Comparison of ENCODE assay signal across 10 cellular contexts in the genomic region with DNA sequence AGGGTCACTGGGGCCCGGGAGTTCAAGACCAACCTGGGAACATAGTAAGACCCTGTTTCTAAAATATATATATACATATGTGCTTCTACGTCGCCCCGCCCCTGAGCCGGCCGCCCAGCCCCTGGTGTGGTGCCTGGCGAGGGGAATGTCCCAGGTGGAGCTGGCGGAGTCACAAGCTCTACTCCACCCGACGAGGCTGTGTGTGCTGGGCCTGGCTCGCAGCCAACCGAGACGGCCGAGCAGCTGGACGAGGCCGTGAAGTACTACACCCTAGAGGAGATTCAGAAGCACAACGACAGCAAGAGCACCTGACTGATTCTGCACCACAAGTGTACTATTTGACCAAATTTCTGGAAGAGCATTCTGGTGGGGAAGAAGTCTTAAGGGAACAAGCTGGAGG. TPM values are rescaled to one million over a fixed set of nuclear protein-coding genes. Genes with fewer than 3 reads are reported as not detected.
DNase-seq lines count a peak whose midpoint lies in the region; ATAC-seq and TF ChIP-seq lines count a peak whose summit lies in the region.
"Had no signal": no experiment of that assay in that cellular context is flagged by ENCODE, and none has a peak within 500 bp of the region (broad histone marks: within the 10 kb centered on the region; RNA-seq: fewer than 3 reads in every experiment).

No MANE protein-coding gene starts in this region.

- peak; percentile 22 for TF ChIP-seq CTCF in colonic mucosa (IDR thresholded peaks at IDR 0.05)

- no peak overlapping the region for H3K27ac ChIP-seq in GM23248
- H3K27ac ChIP-seq in colonic mucosa = no peak overlapping the region

- H3K4me3 ChIP-seq in GM23248 (no peak overlapping the region), colonic mucosa (no peak overlapping the region)

- intact Hi-C loops in colonic mucosa (cut with DNase I) = no loop called here

- H3K27me3 ChIP-seq in GM23248 (replicated peaks; ENCODE audit: insufficient read depth) = no peaks in the 10 kb centered on the region
- H3K27me3 ChIP-seq in colonic mucosa = no peaks in the 10 kb centered on the region

- H3K9ac ChIP-seq in GM23248 (no peak overlapping the region), colonic mucosa (ENCODE audit: low read depth in 2 of 2, low read length in 2 of 2) (peak overlapping the region in 1 of 2 donors; percentile 14)

- no peaks in the 10 kb centered on the region for H4K20me1 ChIP-seq in GM23248 (ENCODE audit: insufficient read depth)

- in situ Hi-C loops in GM23248 (cut with MboI) = loop anchor here (10.0 kb wide), 1 partner anchor 183 kb away; no protein-coding TSS in a partner anchor

- H3K9me3 ChIP-seq in GM23248 (ENCODE audit: low read depth) (no peaks in the 10 kb centered on the region), colonic mucosa (no peaks in the 10 kb centered on the region)
- H3K9me3 ChIP-seq: Caco-2 had no signal

- DNase-seq in GM23248 (peak; percentile 38), NCI-H345 treated with DMSO at 0.1 percent for 48 hours (lab: John Stamatoyannopoulos, UW; ENCODE audit: unreplicated experiment) (peak; percentile 61), colonic mucosa (peak; percentile 86), mucosa of gallbladder (ENCODE audit: low spot score) (peak; percentile 85), HPDE6-E6E7 (ENCODE audit: extremely low spot score) (no peak), NCI-H226 (no peak), NCI-H128 (lab: John Stamatoyannopoulos, UW; ENCODE audit: unreplicated experiment) (no peak)
- DNase-seq: Caco-2, T-helper 9 cell had no signal

- H2AFZ ChIP-seq in GM23248 = no peak overlapping the region

- H3K9me2 ChIP-seq in GM23248 (ENCODE audit: insufficient read depth) = no peaks in the 10 kb centered on the region

- H3K4me1 ChIP-seq in GM23248 (ENCODE audit: insufficient read depth) (no peaks in the 10 kb centered on the region), colonic mucosa (no peaks in the 10 kb centered on the region)
- H3K4me1 ChIP-seq: Caco-2 had no signal

- H3F3A ChIP-seq in GM23248 (ENCODE audit: insufficient read depth) = peaks cover 2% of the 10 kb centered on the region; the same call in 1 of the 2 replicates

- no peaks in the 10 kb centered on the region for H3K79me2 ChIP-seq in GM23248 (ENCODE audit: insufficient read depth)

- H3K4me2 ChIP-seq in GM23248 (ENCODE audit: unreplicated experiment) = no peak overlapping the region

- no peak for ATAC-seq in HG03280 (IDR thresholded peaks at IDR 0.05; ENCODE audit: unreplicated experiment)

- H3K36me3 ChIP-seq in GM23248 (ENCODE audit: low read depth) (no peaks in the 10 kb centered on the region), colonic mucosa (no peaks in the 10 kb centered on the region)

- WGBS in GM23248 (ENCODE audit: low coverage in 1 of 2, low lambda C conversion rate in 2 of 2, missing lambda C conversion rate in 2 of 2), 2 experiments = 16 to 37% methylated on average over 11 to 17 of the region's 17 CpGs

RNA-seq across cellular contexts. Expression of a gene that starts 22.1 kb away (rescaled TPM):
- total RNA-seq in GM23248 (2014; rRNA removed; shearing (Covaris generic)) = 33.3 and 35.0 TPM in 2 replicates
- 18.7 and 19.4 TPM in 2 replicates for polyA plus RNA-seq in GM23248 (2016; fragmentation: Nextera tagmentation; extraction: Ambion mirVana)
- 100 to 1,000 TPM; 118 to 134 TPM for total RNA-seq in colonic mucosa
- total RNA-seq in mucosa of gallbladder = 187 TPM

RNA-seq across cellular contexts. Expression of a gene that starts 46.8 kb away (rescaled TPM):
- 17.5 and 18.3 TPM in 2 replicates for total RNA-seq in GM23248 (2014; rRNA removed; shearing (Covaris generic))
- polyA plus RNA-seq in GM23248 (2016; fragmentation: Nextera tagmentation; extraction: Ambion mirVana) = 9.8 and 11.8 TPM in 2 replicates
- 10 to 100 TPM; 12.8 to 22.4 TPM for total RNA-seq in colonic mucosa
- 46.2 TPM for total RNA-seq in mucosa of gallbladder

RNA-seq across cellular contexts. Expression of a gene that starts 47.3 kb away (rescaled TPM):
- 6.2 and 7.7 TPM in 2 replicates for total RNA-seq in GM23248 (2014; rRNA removed; shearing (Covaris generic))
- 18.5 and 18.7 TPM in 2 replicates for polyA plus RNA-seq in GM23248 (2016; fragmentation: Nextera tagmentation; extraction: Ambion mirVana)
- total RNA-seq in colonic mucosa (10 to 100 TPM; 31.3 to 36.8 TPM), mucosa of gallbladder (30.6 TPM)

Comparison
In these comparisons a context has a peak if more than half of its experiments do, and no peak if none do; other contexts are left out.
1. DNase-seq: peak in GM23248 (single experiment), NCI-H345 treated with DMSO at 0.1 percent for 48 hours (single experiment), colonic mucosa (single experiment) and mucosa of gallbladder (single experiment); none in HPDE6-E6E7 (single experiment), NCI-H226 (single experiment) and NCI-H128 (single experiment).